In the genomic region with DNA sequence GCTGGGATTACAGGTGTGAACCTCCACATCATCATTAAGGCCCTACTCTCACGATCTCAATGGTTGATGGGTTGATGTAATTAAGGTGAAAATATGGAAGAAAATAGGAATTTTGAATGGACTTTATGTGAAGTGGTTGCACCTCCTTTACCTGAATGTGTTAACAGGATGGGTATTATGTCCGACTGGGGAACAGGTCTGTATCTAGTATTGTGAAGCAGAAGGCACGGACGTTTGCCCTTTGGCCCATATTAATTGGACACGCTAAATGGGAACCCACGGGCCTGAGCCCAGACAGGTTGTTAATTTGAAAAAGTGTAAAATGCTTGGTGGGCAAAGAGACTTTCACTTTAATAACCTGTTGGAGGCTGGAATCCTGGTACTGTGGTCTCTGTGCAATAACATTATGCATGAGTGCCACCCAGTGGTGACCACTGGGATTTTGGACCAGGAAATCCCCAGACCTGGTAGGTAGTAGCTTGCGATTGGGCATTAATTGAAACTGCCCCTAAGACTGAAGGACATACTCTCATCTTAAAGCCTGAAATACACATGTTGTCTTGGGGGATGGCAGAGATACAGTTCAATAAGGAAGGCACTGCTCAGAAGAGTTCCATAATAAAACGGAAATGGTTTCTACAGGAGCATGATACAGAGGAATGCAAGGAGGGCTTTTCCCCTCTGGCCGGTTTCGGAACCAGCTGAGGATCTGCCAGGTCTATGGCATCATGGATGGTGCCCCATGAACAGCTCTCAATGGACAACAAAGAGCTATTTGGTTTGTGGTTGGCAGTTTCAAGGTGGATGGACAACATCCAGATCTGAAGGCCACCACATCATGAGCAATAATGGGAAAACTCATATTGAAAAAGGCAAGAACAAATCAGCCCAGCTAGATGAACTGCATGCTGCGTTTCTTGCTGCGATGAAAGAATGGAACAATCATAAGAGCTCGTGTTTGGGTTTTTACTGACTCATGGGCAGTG, we compare ENCODE assay signal across 7 cellular contexts. TPM values are rescaled to one million over a fixed set of nuclear protein-coding genes. Genes with fewer than 3 reads are reported as not detected.
A peak's percentile ranks its signal among the peaks of the same experiment; 100 is the strongest.
DNase-seq lines count a peak whose midpoint lies in the region; ATAC-seq and TF ChIP-seq lines count a peak whose summit lies in the region.

No MANE protein-coding gene starts in this region.

- peaks cover 0 to 8% (median 6%) of the 10 kb centered on the region in 4 donors for H3K4me1 ChIP-seq in esophagus muscularis mucosa

- in situ Hi-C loops in GM13976 (cut with MboI; ENCODE audit: low sequenced_read_pairs, unreplicated experiment) = loop anchor here (25.0 kb wide), 2 partner anchors 304 to 654 kb away; partner anchors contain the start of gene ASPN

- peaks cover 15 to 25% of the 10 kb centered on the region in 2 donors for H3K27me3 Mint-ChIP-seq in natural killer cell (ENCODE audit: low read depth in 2 of 2)

- no peak overlapping the region for H3K27ac ChIP-seq in esophagus muscularis mucosa (replicated peaks in 1 of 4)

- DNase-seq in GM13976 (ENCODE audit: low spot score) (peak; percentile 78), HUDEP-2 (lab: John Stamatoyannopoulos, UW; ENCODE audit: unreplicated experiment in 76 of 76) (peak in 58 of 76 experiments; percentile 4 to 74 (median 48)), OCI-M1 (lab: John Stamatoyannopoulos, UW) (peak; percentile 89), activated T-cell treated with anti-CD3 and anti-CD28 coated beads for 4 hours (peak; percentile 72), esophagus muscularis mucosa (ENCODE audit: extremely low spot score) (peak; percentile 26), natural killer cell (peak; percentile 71)
- DNase-seq in stimulated activated naive CD4-positive, alpha-beta T cell treated with Interleukin-2 at 50 U/mL for 16 hours (lab: John Stamatoyannopoulos, UW) = peak; percentile 46

- H3K27ac Mint-ChIP-seq in natural killer cell = peak overlapping the region in 1 of 2 donors; percentile 78

- peak; percentile 53 for TF ChIP-seq CTCF in GM13976 (IDR thresholded peaks at IDR 0.05; ENCODE audit: borderline replicate concordance, control extremely low read depth, extremely low read depth, insufficient read depth, missing control alignments)
- TF ChIP-seq CTCF in esophagus muscularis mucosa (IDR thresholded peaks at IDR 0.05) = peak; percentile 80 to 90 (median 84)
- TF ChIP-seq CTCF in natural killer cell (IDR thresholded peaks at IDR 0.05) = peak; percentile 90

- peak; percentile 94 to 100 (median 99) for ATAC-seq in natural killer cell

- TF ChIP-seq POLR2A in esophagus muscularis mucosa (IDR thresholded peaks at IDR 0.05; ENCODE audit: low read depth) = no peak

- intact Hi-C loops in esophagus muscularis mucosa (cut with DNase I) = loop anchor here (1.0 kb wide), 1 partner anchor 75 kb away; no protein-coding TSS in a partner anchor
- intact Hi-C loops in natural killer cell (cut with micrococcal nuclease) = loop anchor here (1.0 to 2.0 kb wide), 3 partner anchors 26 to 652 kb away; no protein-coding TSS in a partner anchor

- no peak for TF ChIP-seq EP300 in esophagus muscularis mucosa (IDR thresholded peaks at IDR 0.05)

- H3K9me3 Mint-ChIP-seq in natural killer cell = peaks cover 0 to 2% of the 10 kb centered on the region in 2 donors

- peaks cover 8 to 10% of the 10 kb centered on the region in 2 donors for H3K4me1 Mint-ChIP-seq in natural killer cell

- no peaks in the 10 kb centered on the region for H3K9me3 ChIP-seq in esophagus muscularis mucosa

- H3K36me3 ChIP-seq in esophagus muscularis mucosa = no peaks in the 10 kb centered on the region

- no peak overlapping the region for H3K4me3 Mint-ChIP-seq in natural killer cell

- peaks cover 0 to 15% (median 0%) of the 10 kb centered on the region in 4 donors for H3K27me3 ChIP-seq in esophagus muscularis mucosa

- H3K36me3 Mint-ChIP-seq in natural killer cell = no peaks in the 10 kb centered on the region

- no peak overlapping the region for H3K4me3 ChIP-seq in esophagus muscularis mucosa

- WGBS in esophagus muscularis mucosa = 52% methylated on average over 13 of the region's 13 CpGs

RNA-seq across cellular contexts. Expression of gene BICD2, which starts 26.2 kb away (rescaled TPM):
- total RNA-seq in esophagus muscularis mucosa (10 to 100 TPM; 44.0 to 72.5 (median 57.3) TPM), natural killer cell (10 to 100 TPM; 27.0 to 39.7 (median 39.7) TPM)

Comparison
In these comparisons a context has a peak if more than half of its experiments do, and no peak if none do; other contexts are left out.
1. DNase-seq: peak in every context shown above with its lines; median percentile 89 in OCI-M1; 78 in GM13976; 72 in activated T-cell treated with anti-CD3 and anti-CD28 coated beads for 4 hours; 71 in natural killer cell; 48 in HUDEP-2; 46 in stimulated activated naive CD4-positive, alpha-beta T cell treated with Interleukin-2 at 50 U/mL for 16 hours; 26 in esophagus muscularis mucosa.